8 cellular contexts compared by ENCODE assay signal in the genomic region with DNA sequence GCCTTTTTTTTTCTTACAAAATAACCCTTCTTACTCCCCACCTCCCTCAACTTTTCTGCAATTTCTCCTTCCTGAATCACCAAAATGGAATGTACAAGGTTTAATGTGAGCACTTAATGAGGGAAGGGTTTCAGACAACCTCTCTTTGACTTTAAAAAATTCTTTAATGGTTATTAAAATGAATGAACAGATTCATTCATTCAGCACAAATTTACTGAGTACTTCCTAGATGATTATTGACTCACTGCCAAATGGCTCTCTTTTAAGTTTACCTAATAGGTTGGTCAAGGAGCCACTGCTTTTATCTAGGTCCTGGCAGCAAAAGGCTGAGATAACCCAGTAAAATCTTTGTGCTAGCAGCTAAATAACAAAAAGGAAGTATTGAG. TPM values are rescaled to one million over a fixed set of nuclear protein-coding genes. Genes with fewer than 3 reads are reported as not detected.
DNase-seq lines count a peak whose midpoint lies in the region; ATAC-seq and TF ChIP-seq lines count a peak whose summit lies in the region.

No MANE protein-coding gene starts in this region.

- no peak for DNase-seq in activated naive CD4-positive, alpha-beta T cell treated with anti-CD3 and anti-CD28 coated beads, Interleukin-2, amount 50 U/mL, for 16 hours
- no peak for DNase-seq in activated CD8-positive, alpha-beta T cell treated with anti-CD3 and anti-CD28 coated beads, Interleukin-2, amount 10 ng/mL, durations not matched to agents 7 days and 5 days
- DNase-seq in kidney tubule cell (ENCODE audit: low spot score) (peak; percentile 52), tibial artery (no peak), COLO668 (lab: John Stamatoyannopoulos, UW; ENCODE audit: unreplicated experiment) (no peak), gastrocnemius medialis (no peak), activated gamma-delta T cell treated with Interleukin-2 at 50 U/mL for 16 hours (no peak)

- TF ChIP-seq CTCF in tibial artery (IDR thresholded peaks at IDR 0.05): no peak
- TF ChIP-seq CTCF in gastrocnemius medialis (IDR thresholded peaks at IDR 0.05 in 4 of 5, conservative IDR thresholded peaks at IDR 0.05 in 1 of 5): no peak

- peaks cover 33% of the 10 kb centered on the region for H3K27me3 Mint-ChIP-seq in activated naive CD4-positive, alpha-beta T cell treated with anti-CD3 and anti-CD28 coated beads, Interleukin-2, amount 50 U/mL, for 24 hours
- peaks cover 35% of the 10 kb centered on the region for H3K27me3 Mint-ChIP-seq in activated CD8-positive, alpha-beta T cell treated with anti-CD3 and anti-CD28 coated beads, Interleukin-2, amount 10 ng/mL, durations not matched to agents 7 days and 5 days (ENCODE audit: low read depth)

- no peak for TF ChIP-seq POLR2A in gastrocnemius medialis (IDR thresholded peaks at IDR 0.05)

- H3K9me3 Mint-ChIP-seq in activated naive CD4-positive, alpha-beta T cell treated with anti-CD3 and anti-CD28 coated beads, Interleukin-2, amount 50 U/mL, for 24 hours: no peaks in the 10 kb centered on the region
- no peaks in the 10 kb centered on the region for H3K9me3 Mint-ChIP-seq in activated CD8-positive, alpha-beta T cell treated with anti-CD3 and anti-CD28 coated beads, Interleukin-2, amount 10 ng/mL, durations not matched to agents 7 days and 5 days (ENCODE audit: insufficient read depth)

- POLR2A ChIA-PET in activated CD8-positive, alpha-beta T cell treated with anti-CD3 and anti-CD28 coated beads, Interleukin-2, amount 10 ng/mL, durations not matched to agents 7 days and 5 days (lab: Charles Lee): no interaction called here

- H3K4me3 ChIP-seq in tibial artery (peak overlapping the region; percentile 55 to 68), gastrocnemius medialis (peak overlapping the region in 1 of 4 donors; percentile 61)

- peaks cover 6% of the 10 kb centered on the region for H3K4me1 Mint-ChIP-seq in activated naive CD4-positive, alpha-beta T cell treated with anti-CD3 and anti-CD28 coated beads, Interleukin-2, amount 50 U/mL, for 24 hours
- H3K4me1 Mint-ChIP-seq in activated CD8-positive, alpha-beta T cell treated with anti-CD3 and anti-CD28 coated beads, Interleukin-2, amount 10 ng/mL, durations not matched to agents 7 days and 5 days (ENCODE audit: low read depth): peaks cover 10% of the 10 kb centered on the region

- H3K27ac ChIP-seq in tibial artery (no peak overlapping the region), gastrocnemius medialis (no peak overlapping the region)

- in situ Hi-C loops in gastrocnemius medialis (cut with MboI; ENCODE audit: low sequenced_read_pairs in 4 of 4): no loop called here

- H3K36me3 Mint-ChIP-seq in activated naive CD4-positive, alpha-beta T cell treated with anti-CD3 and anti-CD28 coated beads, Interleukin-2, amount 50 U/mL, for 24 hours: no peaks in the 10 kb centered on the region
- no peaks in the 10 kb centered on the region for H3K36me3 Mint-ChIP-seq in activated CD8-positive, alpha-beta T cell treated with anti-CD3 and anti-CD28 coated beads, Interleukin-2, amount 10 ng/mL, durations not matched to agents 7 days and 5 days (ENCODE audit: low read depth)

- H3K9me3 ChIP-seq in tibial artery (no peaks in the 10 kb centered on the region), gastrocnemius medialis (no peaks in the 10 kb centered on the region)

- ATAC-seq in activated CD8-positive, alpha-beta T cell treated with anti-CD3 and anti-CD28 coated beads, Interleukin-2, amount 10 ng/mL, durations not matched to agents 7 days and 5 days: no peak
- ATAC-seq in gastrocnemius medialis: no peak

- intact Hi-C loops in tibial artery (cut with DNase I; ENCODE audit: low total_unique reads) (no loop called here), gastrocnemius medialis (cut with DNase I; ENCODE audit: low total_unique reads) (loop anchor here (2.0 to 5.0 kb wide), 2 partner anchors 280 to 478 kb away; a partner anchor contains a TSS)

- H3K27ac Mint-ChIP-seq in activated naive CD4-positive, alpha-beta T cell treated with anti-CD3 and anti-CD28 coated beads, Interleukin-2, amount 50 U/mL, for 24 hours: no peak overlapping the region
- H3K27ac Mint-ChIP-seq in activated CD8-positive, alpha-beta T cell treated with anti-CD3 and anti-CD28 coated beads, Interleukin-2, amount 10 ng/mL, durations not matched to agents 7 days and 5 days: no peak overlapping the region

- H3K27me3 ChIP-seq in tibial artery: no peaks in the 10 kb centered on the region
- no peaks in the 10 kb centered on the region for H3K27me3 ChIP-seq in gastrocnemius medialis

- H3K4me3 Mint-ChIP-seq in activated naive CD4-positive, alpha-beta T cell treated with anti-CD3 and anti-CD28 coated beads, Interleukin-2, amount 50 U/mL, for 24 hours: peak overlapping the region; percentile 70
- H3K4me3 Mint-ChIP-seq in activated CD8-positive, alpha-beta T cell treated with anti-CD3 and anti-CD28 coated beads, Interleukin-2, amount 10 ng/mL, durations not matched to agents 7 days and 5 days: peak overlapping the region; percentile 56

- H3K4me1 ChIP-seq in tibial artery (peaks cover 0 to 14% (median 9%) of the 10 kb centered on the region in 4 donors), gastrocnemius medialis (peaks cover 5 to 8% of the 10 kb centered on the region in 2 donors)

- H3K36me3 ChIP-seq in tibial artery: peaks cover 0 to 12% (median 3%) of the 10 kb centered on the region in 3 donors
- peaks cover 0 to 16% of the 10 kb centered on the region in 2 donors for H3K36me3 ChIP-seq in gastrocnemius medialis

- CTCF ChIA-PET in activated CD8-positive, alpha-beta T cell treated with anti-CD3 and anti-CD28 coated beads, Interleukin-2, amount 10 ng/mL, durations not matched to agents 7 days and 5 days (lab: Charles Lee): no interaction called here

RNA-seq across cellular contexts. Expression of a gene that starts 0.9 kb away (rescaled TPM):
- total RNA-seq in activated CD8-positive, alpha-beta T cell treated with anti-CD3 and anti-CD28 coated beads, Interleukin-2, amount 10 ng/mL, durations not matched to agents 7 days and 5 days: not detected
- total RNA-seq in gastrocnemius medialis: 1 to 10 TPM in 1 of 4 donors, under 1 TPM in 3; 0.33 to 1.4 (median 0.82) TPM
